20 cellular contexts compared by ENCODE assay signal in genomic region chr12:2411586-2412304, GRCh38.
"Had no signal": no experiment of that assay in that cellular context is flagged by ENCODE, and none has a peak within 500 bp of the region (broad histone marks: within the 10 kb centered on the region; RNA-seq: fewer than 3 reads in every experiment).

No MANE protein-coding gene starts in this region.

- H3K4me3 Mint-ChIP-seq: activated CD4-positive, alpha-beta T cell treated with anti-CD3 and anti-CD28 coated beads for 36 hours; activated CD8-positive, alpha-beta T cell treated with anti-CD3 and anti-CD28 coated beads for 36 hours; activated naive CD8-positive, alpha-beta T cell treated with anti-CD3 and anti-CD28 coated beads, Interleukin-2, amount 50 U/mL, for 24 hours; activated T-cell treated with anti-CD3 and anti-CD28 coated beads, Interleukin-2, amount 50 U/mL, for 72 hours; nephron; stimulated activated naive B cell treated with anti-CD40 and anti-IgM and Interleukin-4, amounts not matched to agents 10 μg/mL and 1 μg/mL and 100 μg/mL, for 72 hours; T-cell had no signal

- H3K4me1 ChIP-seq: esophagus squamous epithelium, pancreas, spleen had no signal

- DNase-seq: activated CD4-positive, alpha-beta T cell treated with anti-CD3 and anti-CD28 coated beads for 36 hours; activated CD8-positive, alpha-beta memory T cell treated with anti-CD3 and anti-CD28 coated beads, Interleukin-2, amount 50 U/mL, for 4 hours; activated CD8-positive, alpha-beta T cell treated with anti-CD3 and anti-CD28 coated beads for 36 hours; activated naive CD4-positive, alpha-beta T cell; activated naive CD8-positive, alpha-beta T cell treated with anti-CD3 and anti-CD28 coated beads, Interleukin-2, amount 50 U/mL, for 24 hours; activated T-cell treated with anti-CD3 and anti-CD28 coated beads, Interleukin-2, amount 50 U/mL, for 72 hours; esophagus squamous epithelium; foreskin fibroblast; pancreas; spleen; stimulated activated CD4-positive, alpha-beta T cell treated with anti-CD3 and anti-CD28 coated beads, Interleukin-1b, Interleukin-23, amount 100 ng/mL, for 48 hours; stimulated activated naive B cell treated with anti-CD40 and anti-IgM and Interleukin-4, amounts not matched to agents 10 μg/mL and 1 μg/mL and 100 μg/mL, for 72 hours; T-cell; T1000; trophoblast cell had no signal

- H3K36me3 ChIP-seq: ascending aorta, esophagus squamous epithelium, pancreas, right atrium auricular region, spleen had no signal

- H3K27ac Mint-ChIP-seq: activated CD4-positive, alpha-beta T cell treated with anti-CD3 and anti-CD28 coated beads for 36 hours; activated CD8-positive, alpha-beta T cell treated with anti-CD3 and anti-CD28 coated beads for 36 hours; activated naive CD8-positive, alpha-beta T cell treated with anti-CD3 and anti-CD28 coated beads, Interleukin-2, amount 50 U/mL, for 24 hours; activated T-cell treated with anti-CD3 and anti-CD28 coated beads, Interleukin-2, amount 50 U/mL, for 72 hours; nephron; stimulated activated naive B cell treated with anti-CD40 and anti-IgM and Interleukin-4, amounts not matched to agents 10 μg/mL and 1 μg/mL and 100 μg/mL, for 72 hours; T-cell had no signal

- H3K27me3 Mint-ChIP-seq: activated CD4-positive, alpha-beta T cell treated with anti-CD3 and anti-CD28 coated beads for 36 hours; activated CD8-positive, alpha-beta T cell treated with anti-CD3 and anti-CD28 coated beads for 36 hours had no signal

- H3K27me3 ChIP-seq: ascending aorta, esophagus squamous epithelium, pancreas, right atrium auricular region, spleen had no signal

- FAIRE-seq: bronchial epithelial cell, islet of Langerhans, pancreas had no signal

- H3K36me3 Mint-ChIP-seq: stimulated activated naive B cell treated with anti-CD40 and anti-IgM and Interleukin-4, amounts not matched to agents 10 μg/mL and 1 μg/mL and 100 μg/mL, for 72 hours; T-cell had no signal

- H3K27ac ChIP-seq: ascending aorta, esophagus squamous epithelium, pancreas, spleen had no signal

- H3K9me3 ChIP-seq: ascending aorta, esophagus squamous epithelium, pancreas, right atrium auricular region, spleen had no signal

- ATAC-seq: activated CD4-positive, alpha-beta T cell treated with anti-CD3 and anti-CD28 coated beads for 36 hours; activated CD8-positive, alpha-beta T cell treated with anti-CD3 and anti-CD28 coated beads for 36 hours; activated naive CD8-positive, alpha-beta T cell treated with anti-CD3 and anti-CD28 coated beads, Interleukin-2, amount 50 U/mL, for 24 hours; activated T-cell treated with anti-CD3 and anti-CD28 coated beads, Interleukin-2, amount 50 U/mL, for 72 hours; pancreas; stimulated activated naive B cell treated with anti-CD40 and anti-IgM and Interleukin-4, amounts not matched to agents 10 μg/mL and 1 μg/mL and 100 μg/mL, for 72 hours; T-cell had no signal

- H3K9me3 Mint-ChIP-seq: activated CD8-positive, alpha-beta T cell treated with anti-CD3 and anti-CD28 coated beads for 36 hours; activated naive CD8-positive, alpha-beta T cell treated with anti-CD3 and anti-CD28 coated beads, Interleukin-2, amount 50 U/mL, for 24 hours; activated T-cell treated with anti-CD3 and anti-CD28 coated beads, Interleukin-2, amount 50 U/mL, for 72 hours; nephron; stimulated activated naive B cell treated with anti-CD40 and anti-IgM and Interleukin-4, amounts not matched to agents 10 μg/mL and 1 μg/mL and 100 μg/mL, for 72 hours; T-cell had no signal

- H3K4me1 Mint-ChIP-seq: activated CD4-positive, alpha-beta T cell treated with anti-CD3 and anti-CD28 coated beads for 36 hours; activated naive CD8-positive, alpha-beta T cell treated with anti-CD3 and anti-CD28 coated beads, Interleukin-2, amount 50 U/mL, for 24 hours; nephron; stimulated activated naive B cell treated with anti-CD40 and anti-IgM and Interleukin-4, amounts not matched to agents 10 μg/mL and 1 μg/mL and 100 μg/mL, for 72 hours; T-cell had no signal

- H3K4me3 ChIP-seq: ascending aorta, esophagus squamous epithelium, pancreas, right atrium auricular region, spleen had no signal
